In the genomic region with DNA sequence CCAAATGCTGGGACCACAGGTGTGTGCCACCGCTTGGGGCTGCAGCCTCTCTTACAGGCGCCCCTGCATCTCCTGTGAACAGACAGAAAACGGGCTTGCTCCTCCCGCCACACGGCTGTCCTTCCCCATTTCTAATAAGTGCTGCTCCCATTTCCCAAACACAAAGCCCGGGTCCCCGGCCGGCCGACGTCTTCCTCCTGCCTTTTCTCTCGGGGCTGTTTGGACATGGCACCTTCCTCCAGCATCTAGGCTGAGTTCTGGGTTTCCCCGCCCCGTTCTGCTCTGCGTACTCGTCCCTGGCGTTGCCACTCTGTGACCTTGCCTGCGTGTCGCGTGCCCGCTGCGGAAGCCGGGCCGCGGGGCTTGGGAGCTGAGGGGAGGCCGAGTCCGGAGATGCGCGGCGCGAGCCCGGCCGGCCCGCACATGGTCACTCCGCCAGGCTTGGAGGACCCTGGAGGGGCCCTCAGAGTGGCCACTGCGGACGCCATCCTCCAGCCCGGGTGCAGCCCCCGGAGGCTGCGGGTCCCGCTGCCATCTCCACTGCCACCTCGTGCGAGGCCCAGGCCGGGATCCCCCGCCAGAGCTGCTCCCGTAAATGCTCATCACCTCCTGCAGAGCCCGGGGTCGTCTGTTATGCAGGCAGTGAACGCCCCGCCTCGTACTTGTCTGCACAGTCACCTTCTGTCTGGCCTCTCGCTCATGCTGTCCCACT, we compare ENCODE assay signal across 11 cellular contexts.
"Had no signal": no experiment of that assay in that cellular context is flagged by ENCODE, and none has a peak within 500 bp of the region (broad histone marks: within the 10 kb centered on the region; RNA-seq: fewer than 3 reads in every experiment).

No MANE protein-coding gene starts in this region.

- ATAC-seq: esophagus mucosa, heart left ventricle had no signal

- H3K4me3 Mint-ChIP-seq: nephron had no signal

- H3K27ac Mint-ChIP-seq: nephron had no signal

- DNase-seq: effector memory CD4-positive, alpha-beta T cell; heart left ventricle; hippocampal formation; kidney glomerular epithelial cell; mammary epithelial cell; sigmoid colon; stimulated activated CD4-positive, alpha-beta T cell treated with anti-CD3 and anti-CD28 coated beads, Interleukin-12 subunit alpha, Interleukin-12 subunit beta, amount 100 ng/mL, for 4 hours; stimulated activated naive CD4-positive, alpha-beta T cell; tibial artery had no signal

- H3K9me3 Mint-ChIP-seq: nephron had no signal

- H3K4me1 Mint-ChIP-seq: nephron had no signal
